28 cellular contexts compared by ENCODE assay signal in genomic region chr16:53836680-53837079, GRCh38.
"Had no signal": no experiment of that assay in that cellular context is flagged by ENCODE, and none has a peak within 500 bp of the region (broad histone marks: within the 10 kb centered on the region; RNA-seq: fewer than 3 reads in every experiment).

No MANE protein-coding gene starts in this region.

- H3K36me3 ChIP-seq: brain microvascular endothelial cell had no signal

- H3K27ac ChIP-seq: brain microvascular endothelial cell, SJCRH30, SK-N-MC had no signal

- H3K4me3 ChIP-seq: K562, SJCRH30, SK-N-MC had no signal

- H3K4me1 ChIP-seq: SJCRH30 had no signal

- DNase-seq: activated CD4-positive, alpha-beta T cell treated with anti-CD3 and anti-CD28 coated beads for 36 hours; activated CD4-positive, alpha-beta T cell treated with anti-CD3 and anti-CD28 coated beads, Interleukin-2, amount 10 ng/mL, durations not matched to agents 7 days and 5 days; activated CD4-positive, alpha-beta T cell treated with anti-CD3 and anti-CD28 coated beads, Interleukin-2, amount 50 U/mL, for 48 hours; activated CD8-positive, alpha-beta T cell treated with anti-CD3 and anti-CD28 coated beads, Interleukin-2, amount 10 ng/mL, durations not matched to agents 7 days and 5 days; activated effector memory CD4-positive, alpha-beta T cell treated with Interleukin-2 at 50 U/mL for 16 hours; activated naive CD4-positive, alpha-beta T cell treated with anti-CD3 and anti-CD28 coated beads, Interleukin-2, amount 10 ng/mL, durations not matched to agents 7 days and 5 days; activated naive CD8-positive, alpha-beta T cell treated with anti-CD3 and anti-CD28 coated beads, Interleukin-2, amount 50 U/mL, for 24 hours; activated T-cell treated with anti-CD3 and anti-CD28 coated beads, Interleukin-2, amount 50 U/mL, for 48 hours; anterior cingulate cortex; brain microvascular endothelial cell; central memory CD4-positive, alpha-beta T cell; NCI-H1092 treated with DMSO at 0.1 percent for 48 hours; NCI-H1417; NCI-H146; NCI-H187; NCI-H2029 treated with DMSO at 0.1 percent for 48 hours; NCI-H2107; NCI-H2171; NCI-H2227 treated with DMSO at 0.1 percent for 48 hours; NCI-H446; NCI-H510A treated with DMSO at 0.1 percent for 48 hours; NCI-H526 treated with DMSO at 0.1 percent for 48 hours; NCI-H82; SHP77; SJCRH30; T1000 had no signal

- H3K9me3 ChIP-seq: SJCRH30 had no signal

- H3K27me3 ChIP-seq: brain microvascular endothelial cell, SJCRH30 had no signal
